1 cellular context compared by ENCODE assay signal in the genomic region with DNA sequence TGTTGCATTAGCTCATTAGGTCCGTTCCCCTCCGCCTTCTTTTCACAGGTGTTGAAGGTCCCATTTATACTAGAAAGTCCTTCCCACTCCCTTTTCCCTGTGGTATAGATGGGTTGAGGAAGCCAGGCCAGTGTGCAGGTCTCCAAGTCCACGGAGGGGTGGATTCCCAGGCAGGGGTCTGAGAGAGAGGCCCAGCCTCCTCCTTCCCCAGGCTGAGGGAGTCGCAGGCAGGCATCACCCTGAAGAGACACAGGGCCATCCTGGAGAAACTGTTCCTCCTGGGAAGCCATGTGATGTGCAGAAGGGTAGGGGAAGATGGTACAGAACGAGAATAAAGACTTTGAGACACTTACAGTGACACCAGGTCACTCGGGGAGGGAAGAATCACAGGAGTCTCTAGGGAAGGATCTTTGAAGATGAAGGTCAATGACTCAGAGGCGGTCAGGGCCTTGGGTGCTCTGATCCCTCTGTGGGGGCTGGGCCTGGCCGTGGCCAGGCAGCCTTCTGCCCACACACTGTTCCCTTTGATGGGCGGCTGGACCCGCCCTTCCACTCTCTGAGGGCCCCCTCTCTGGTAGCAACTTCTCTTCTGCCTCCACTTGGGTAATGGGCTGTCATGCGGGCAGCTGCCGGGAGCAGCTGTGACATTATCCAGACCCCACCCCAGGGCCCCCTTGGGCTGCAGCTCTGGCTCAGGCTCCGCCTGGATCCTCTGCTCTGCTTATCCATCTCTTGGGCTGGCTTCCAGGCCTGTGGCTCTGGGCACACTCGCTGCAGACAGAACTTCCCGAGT.
A peak's percentile ranks its signal among the peaks of the same experiment; 100 is the strongest.
TF ChIP-seq lines count a peak whose summit lies in the region.

No MANE protein-coding gene starts in this region.

TF ChIP-seq in SK-N-SH, 30 proteins besides CTCF, POLR2A, EP300 and RAD21 (continued from another document):
- TF ChIP-seq, protein P1, sequence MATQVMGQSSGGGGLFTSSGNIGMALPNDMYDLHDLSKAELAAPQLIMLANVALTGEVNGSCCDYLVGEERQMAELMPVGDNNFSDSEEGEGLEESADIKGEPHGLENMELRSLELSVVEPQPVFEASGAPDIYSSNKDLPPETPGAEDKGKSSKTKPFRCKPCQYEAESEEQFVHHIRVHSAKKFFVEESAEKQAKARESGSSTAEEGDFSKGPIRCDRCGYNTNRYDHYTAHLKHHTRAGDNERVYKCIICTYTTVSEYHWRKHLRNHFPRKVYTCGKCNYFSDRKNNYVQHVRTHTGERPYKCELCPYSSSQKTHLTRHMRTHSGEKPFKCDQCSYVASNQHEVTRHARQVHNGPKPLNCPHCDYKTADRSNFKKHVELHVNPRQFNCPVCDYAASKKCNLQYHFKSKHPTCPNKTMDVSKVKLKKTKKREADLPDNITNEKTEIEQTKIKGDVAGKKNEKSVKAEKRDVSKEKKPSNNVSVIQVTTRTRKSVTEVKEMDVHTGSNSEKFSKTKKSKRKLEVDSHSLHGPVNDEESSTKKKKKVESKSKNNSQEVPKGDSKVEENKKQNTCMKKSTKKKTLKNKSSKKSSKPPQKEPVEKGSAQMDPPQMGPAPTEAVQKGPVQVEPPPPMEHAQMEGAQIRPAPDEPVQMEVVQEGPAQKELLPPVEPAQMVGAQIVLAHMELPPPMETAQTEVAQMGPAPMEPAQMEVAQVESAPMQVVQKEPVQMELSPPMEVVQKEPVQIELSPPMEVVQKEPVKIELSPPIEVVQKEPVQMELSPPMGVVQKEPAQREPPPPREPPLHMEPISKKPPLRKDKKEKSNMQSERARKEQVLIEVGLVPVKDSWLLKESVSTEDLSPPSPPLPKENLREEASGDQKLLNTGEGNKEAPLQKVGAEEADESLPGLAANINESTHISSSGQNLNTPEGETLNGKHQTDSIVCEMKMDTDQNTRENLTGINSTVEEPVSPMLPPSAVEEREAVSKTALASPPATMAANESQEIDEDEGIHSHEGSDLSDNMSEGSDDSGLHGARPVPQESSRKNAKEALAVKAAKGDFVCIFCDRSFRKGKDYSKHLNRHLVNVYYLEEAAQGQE (IDR thresholded peaks at IDR 0.05; ENCODE audit: low read depth, low read length), result no peak
- TF ChIP-seq, protein P2, sequence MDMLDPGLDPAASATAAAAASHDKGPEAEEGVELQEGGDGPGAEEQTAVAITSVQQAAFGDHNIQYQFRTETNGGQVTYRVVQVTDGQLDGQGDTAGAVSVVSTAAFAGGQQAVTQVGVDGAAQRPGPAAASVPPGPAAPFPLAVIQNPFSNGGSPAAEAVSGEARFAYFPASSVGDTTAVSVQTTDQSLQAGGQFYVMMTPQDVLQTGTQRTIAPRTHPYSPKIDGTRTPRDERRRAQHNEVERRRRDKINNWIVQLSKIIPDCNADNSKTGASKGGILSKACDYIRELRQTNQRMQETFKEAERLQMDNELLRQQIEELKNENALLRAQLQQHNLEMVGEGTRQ (IDR thresholded peaks at IDR 0.05; ENCODE audit: borderline replicate concordance, low read depth, low read length), result no peak
- TF ChIP-seq GATA2 (CRISPR knock-in tag; IDR thresholded peaks at IDR 0.05), result peak; percentile 88
- TF ChIP-seq TEAD4 (IDR thresholded peaks at IDR 0.05; ENCODE audit: borderline replicate concordance, insufficient read depth), result no peak
- no peak for TF ChIP-seq JUND (IDR thresholded peaks at IDR 0.05)
- TF ChIP-seq MXI1 (IDR thresholded peaks at IDR 0.05; ENCODE audit: low read depth, low read length), result peak; percentile 77; the same call in 1 of the 2 replicates
- TF ChIP-seq POLR2AphosphoS5 (IDR thresholded peaks at IDR 0.05; ENCODE audit: low read depth, low read length), result peak; percentile 44; the same call in 1 of the 2 replicates
- no peak for TF ChIP-seq ELF1 (IDR thresholded peaks at IDR 0.05)
- no peak for TF ChIP-seq MEF2A (IDR thresholded peaks at IDR 0.05; ENCODE audit: borderline replicate concordance, low read depth)
- TF ChIP-seq, protein P3, sequence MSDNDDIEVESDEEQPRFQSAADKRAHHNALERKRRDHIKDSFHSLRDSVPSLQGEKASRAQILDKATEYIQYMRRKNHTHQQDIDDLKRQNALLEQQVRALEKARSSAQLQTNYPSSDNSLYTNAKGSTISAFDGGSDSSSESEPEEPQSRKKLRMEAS (IDR thresholded peaks at IDR 0.05; ENCODE audit: low read depth), result no peak
- TF ChIP-seq, protein P4, sequence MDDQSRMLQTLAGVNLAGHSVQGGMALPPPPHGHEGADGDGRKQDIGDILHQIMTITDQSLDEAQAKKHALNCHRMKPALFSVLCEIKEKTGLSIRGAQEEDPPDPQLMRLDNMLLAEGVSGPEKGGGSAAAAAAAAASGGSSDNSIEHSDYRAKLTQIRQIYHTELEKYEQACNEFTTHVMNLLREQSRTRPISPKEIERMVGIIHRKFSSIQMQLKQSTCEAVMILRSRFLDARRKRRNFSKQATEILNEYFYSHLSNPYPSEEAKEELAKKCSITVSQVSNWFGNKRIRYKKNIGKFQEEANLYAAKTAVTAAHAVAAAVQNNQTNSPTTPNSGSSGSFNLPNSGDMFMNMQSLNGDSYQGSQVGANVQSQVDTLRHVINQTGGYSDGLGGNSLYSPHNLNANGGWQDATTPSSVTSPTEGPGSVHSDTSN (IDR thresholded peaks at IDR 0.05), result peak; percentile 67
- TF ChIP-seq RCOR1 (IDR thresholded peaks at IDR 0.05; ENCODE audit: low read length), result peak; percentile 95
- no peak for TF ChIP-seq NRF1 (IDR thresholded peaks at IDR 0.05; ENCODE audit: low read depth, low read length)
- TF ChIP-seq RXRA (IDR thresholded peaks at IDR 0.05; ENCODE audit: borderline replicate concordance, low read depth), result no peak
- TF ChIP-seq GABPA (IDR thresholded peaks at IDR 0.05; ENCODE audit: low read depth), result no peak
- peak; percentile 80 for TF ChIP-seq CHD2 (IDR thresholded peaks at IDR 0.05; ENCODE audit: low read length, partially characterized antibody)
- TF ChIP-seq NFIC (IDR thresholded peaks at IDR 0.05; ENCODE audit: borderline replicate concordance), result peak; percentile 58
- TF ChIP-seq, protein P5, sequence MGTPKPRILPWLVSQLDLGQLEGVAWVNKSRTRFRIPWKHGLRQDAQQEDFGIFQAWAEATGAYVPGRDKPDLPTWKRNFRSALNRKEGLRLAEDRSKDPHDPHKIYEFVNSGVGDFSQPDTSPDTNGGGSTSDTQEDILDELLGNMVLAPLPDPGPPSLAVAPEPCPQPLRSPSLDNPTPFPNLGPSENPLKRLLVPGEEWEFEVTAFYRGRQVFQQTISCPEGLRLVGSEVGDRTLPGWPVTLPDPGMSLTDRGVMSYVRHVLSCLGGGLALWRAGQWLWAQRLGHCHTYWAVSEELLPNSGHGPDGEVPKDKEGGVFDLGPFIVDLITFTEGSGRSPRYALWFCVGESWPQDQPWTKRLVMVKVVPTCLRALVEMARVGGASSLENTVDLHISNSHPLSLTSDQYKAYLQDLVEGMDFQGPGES (IDR thresholded peaks at IDR 0.05; ENCODE audit: low read depth, low read length), result no peak
